1 cellular context compared by ENCODE assay signal in genomic region chr14:21233457-21234076, GRCh38.
A peak's percentile ranks its signal among the peaks of the same experiment; 100 is the strongest.
TF ChIP-seq lines count a peak whose summit lies in the region.

No MANE protein-coding gene starts in this region.

TF ChIP-seq in HepG2, 621 proteins besides CTCF, POLR2A, EP300 and RAD21:
- TF ChIP-seq KLF6 (CRISPR knock-in tag; IDR thresholded peaks at IDR 0.05) (no peak), BRD4 (CRISPR knock-in tag; IDR thresholded peaks at IDR 0.05) (no peak), MTA1 (CRISPR knock-in tag; IDR thresholded peaks at IDR 0.05; ENCODE audit: borderline replicate concordance) (no peak), ZNF24 (IDR thresholded peaks at IDR 0.05) (no peak), KDM1A (CRISPR knock-in tag; IDR thresholded peaks at IDR 0.05) (no peak), ATF2 (CRISPR knock-in tag; IDR thresholded peaks at IDR 0.05) (no peak), ZNF124 (CRISPR knock-in tag; IDR thresholded peaks at IDR 0.05) (no peak), ZNF720 (CRISPR knock-in tag; IDR thresholded peaks at IDR 0.05) (no peak), FOXP4 (CRISPR knock-in tag; IDR thresholded peaks at IDR 0.05) (no peak), ASH2L (IDR thresholded peaks at IDR 0.05; ENCODE audit: insufficient read length, low read depth, low read length) (no peak), RBM22 (optimal IDR thresholded peaks at IDR 0.05; ENCODE audit: low read length) (peak; percentile 93), EHMT2 (IDR thresholded peaks at IDR 0.05; ENCODE audit: borderline replicate concordance, low read depth, low read length) (no peak), MZF1 (CRISPR knock-in tag; IDR thresholded peaks at IDR 0.05; ENCODE audit: borderline replicate concordance) (no peak), KLF16 (CRISPR knock-in tag; IDR thresholded peaks at IDR 0.05) (peak in 1 of 2 experiments; percentile 13; a peak in 1 of 4 replicates), SSRP1 (CRISPR knock-in tag; IDR thresholded peaks at IDR 0.05) (peak; percentile 81; the same call in 1 of the 2 replicates), ZSCAN25 (CRISPR knock-in tag; IDR thresholded peaks at IDR 0.05) (no peak), ZBTB7B (CRISPR knock-in tag; IDR thresholded peaks at IDR 0.05) (no peak), ZNF570 (CRISPR knock-in tag; IDR thresholded peaks at IDR 0.05; ENCODE audit: borderline replicate concordance) (no peak), PAF1 (CRISPR knock-in tag; IDR thresholded peaks at IDR 0.05) (peak; percentile 71; the same call in 1 of the 2 replicates), SALL1 (CRISPR knock-in tag; IDR thresholded peaks at IDR 0.05) (no peak), STAG1 (CRISPR knock-in tag; IDR thresholded peaks at IDR 0.05) (peak; percentile 55), ATF7 (IDR thresholded peaks at IDR 0.05) (peak; percentile 50; the same call in 1 of the 2 replicates), ATF7 (CRISPR knock-in tag; IDR thresholded peaks at IDR 0.05) (no peak), HIVEP1 (CRISPR knock-in tag; IDR thresholded peaks at IDR 0.05) (no peak), ZNF883 (CRISPR knock-in tag; IDR thresholded peaks at IDR 0.05; ENCODE audit: not compliant biosample characterization) (no peak), NFATC3 (CRISPR knock-in tag; IDR thresholded peaks at IDR 0.05) (no peak), ZNF484 (CRISPR knock-in tag; IDR thresholded peaks at IDR 0.05; ENCODE audit: borderline replicate concordance, low read depth) (no peak), ZBTB38 (CRISPR knock-in tag; IDR thresholded peaks at IDR 0.05) (no peak), ZMYM4 (CRISPR knock-in tag; IDR thresholded peaks at IDR 0.05) (0 out of 2 replicates have a peak, but pooled peaks have one; percentile 11), ZNF264 (CRISPR knock-in tag; IDR thresholded peaks at IDR 0.05) (no peak)
- TF ChIP-seq, protein P1, sequence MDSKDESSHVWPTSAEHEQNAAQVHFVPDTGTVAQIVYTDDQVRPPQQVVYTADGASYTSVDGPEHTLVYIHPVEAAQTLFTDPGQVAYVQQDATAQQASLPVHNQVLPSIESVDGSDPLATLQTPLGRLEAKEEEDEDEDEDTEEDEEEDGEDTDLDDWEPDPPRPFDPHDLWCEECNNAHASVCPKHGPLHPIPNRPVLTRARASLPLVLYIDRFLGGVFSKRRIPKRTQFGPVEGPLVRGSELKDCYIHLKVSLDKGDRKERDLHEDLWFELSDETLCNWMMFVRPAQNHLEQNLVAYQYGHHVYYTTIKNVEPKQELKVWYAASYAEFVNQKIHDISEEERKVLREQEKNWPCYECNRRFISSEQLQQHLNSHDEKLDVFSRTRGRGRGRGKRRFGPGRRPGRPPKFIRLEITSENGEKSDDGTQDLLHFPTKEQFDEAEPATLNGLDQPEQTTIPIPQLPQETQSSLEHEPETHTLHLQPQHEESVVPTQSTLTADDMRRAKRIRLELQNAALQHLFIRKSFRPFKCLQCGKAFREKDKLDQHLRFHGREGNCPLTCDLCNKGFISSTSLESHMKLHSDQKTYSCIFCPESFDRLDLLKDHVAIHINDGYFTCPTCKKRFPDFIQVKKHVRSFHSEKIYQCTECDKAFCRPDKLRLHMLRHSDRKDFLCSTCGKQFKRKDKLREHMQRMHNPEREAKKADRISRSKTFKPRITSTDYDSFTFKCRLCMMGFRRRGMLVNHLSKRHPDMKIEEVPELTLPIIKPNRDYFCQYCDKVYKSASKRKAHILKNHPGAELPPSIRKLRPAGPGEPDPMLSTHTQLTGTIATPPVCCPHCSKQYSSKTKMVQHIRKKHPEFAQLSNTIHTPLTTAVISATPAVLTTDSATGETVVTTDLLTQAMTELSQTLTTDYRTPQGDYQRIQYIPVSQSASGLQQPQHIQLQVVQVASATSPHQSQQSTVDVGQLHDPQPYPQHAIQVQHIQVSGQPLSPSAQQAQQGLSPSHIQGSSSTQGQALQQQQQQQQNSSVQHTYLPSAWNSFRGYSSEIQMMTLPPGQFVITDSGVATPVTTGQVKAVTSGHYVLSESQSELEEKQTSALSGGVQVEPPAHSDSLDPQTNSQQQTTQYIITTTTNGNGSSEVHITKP (CRISPR knock-in tag; IDR thresholded peaks at IDR 0.05; ENCODE audit: low read depth): peak; percentile 87; the same call in 1 of the 2 replicates
- TF ChIP-seq, protein P2, sequence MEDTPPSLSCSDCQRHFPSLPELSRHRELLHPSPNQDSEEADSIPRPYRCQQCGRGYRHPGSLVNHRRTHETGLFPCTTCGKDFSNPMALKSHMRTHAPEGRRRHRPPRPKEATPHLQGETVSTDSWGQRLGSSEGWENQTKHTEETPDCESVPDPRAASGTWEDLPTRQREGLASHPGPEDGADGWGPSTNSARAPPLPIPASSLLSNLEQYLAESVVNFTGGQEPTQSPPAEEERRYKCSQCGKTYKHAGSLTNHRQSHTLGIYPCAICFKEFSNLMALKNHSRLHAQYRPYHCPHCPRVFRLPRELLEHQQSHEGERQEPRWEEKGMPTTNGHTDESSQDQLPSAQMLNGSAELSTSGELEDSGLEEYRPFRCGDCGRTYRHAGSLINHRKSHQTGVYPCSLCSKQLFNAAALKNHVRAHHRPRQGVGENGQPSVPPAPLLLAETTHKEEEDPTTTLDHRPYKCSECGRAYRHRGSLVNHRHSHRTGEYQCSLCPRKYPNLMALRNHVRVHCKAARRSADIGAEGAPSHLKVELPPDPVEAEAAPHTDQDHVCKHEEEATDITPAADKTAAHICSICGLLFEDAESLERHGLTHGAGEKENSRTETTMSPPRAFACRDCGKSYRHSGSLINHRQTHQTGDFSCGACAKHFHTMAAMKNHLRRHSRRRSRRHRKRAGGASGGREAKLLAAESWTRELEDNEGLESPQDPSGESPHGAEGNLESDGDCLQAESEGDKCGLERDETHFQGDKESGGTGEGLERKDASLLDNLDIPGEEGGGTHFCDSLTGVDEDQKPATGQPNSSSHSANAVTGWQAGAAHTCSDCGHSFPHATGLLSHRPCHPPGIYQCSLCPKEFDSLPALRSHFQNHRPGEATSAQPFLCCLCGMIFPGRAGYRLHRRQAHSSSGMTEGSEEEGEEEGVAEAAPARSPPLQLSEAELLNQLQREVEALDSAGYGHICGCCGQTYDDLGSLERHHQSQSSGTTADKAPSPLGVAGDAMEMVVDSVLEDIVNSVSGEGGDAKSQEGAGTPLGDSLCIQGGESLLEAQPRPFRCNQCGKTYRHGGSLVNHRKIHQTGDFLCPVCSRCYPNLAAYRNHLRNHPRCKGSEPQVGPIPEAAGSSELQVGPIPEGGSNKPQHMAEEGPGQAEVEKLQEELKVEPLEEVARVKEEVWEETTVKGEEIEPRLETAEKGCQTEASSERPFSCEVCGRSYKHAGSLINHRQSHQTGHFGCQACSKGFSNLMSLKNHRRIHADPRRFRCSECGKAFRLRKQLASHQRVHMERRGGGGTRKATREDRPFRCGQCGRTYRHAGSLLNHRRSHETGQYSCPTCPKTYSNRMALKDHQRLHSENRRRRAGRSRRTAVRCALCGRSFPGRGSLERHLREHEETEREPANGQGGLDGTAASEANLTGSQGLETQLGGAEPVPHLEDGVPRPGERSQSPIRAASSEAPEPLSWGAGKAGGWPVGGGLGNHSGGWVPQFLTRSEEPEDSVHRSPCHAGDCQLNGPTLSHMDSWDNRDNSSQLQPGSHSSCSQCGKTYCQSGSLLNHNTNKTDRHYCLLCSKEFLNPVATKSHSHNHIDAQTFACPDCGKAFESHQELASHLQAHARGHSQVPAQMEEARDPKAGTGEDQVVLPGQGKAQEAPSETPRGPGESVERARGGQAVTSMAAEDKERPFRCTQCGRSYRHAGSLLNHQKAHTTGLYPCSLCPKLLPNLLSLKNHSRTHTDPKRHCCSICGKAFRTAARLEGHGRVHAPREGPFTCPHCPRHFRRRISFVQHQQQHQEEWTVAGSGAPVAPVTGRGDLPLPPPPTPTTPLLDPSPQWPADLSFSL (CRISPR knock-in tag; IDR thresholded peaks at IDR 0.05): no peak
